In the genomic region with DNA sequence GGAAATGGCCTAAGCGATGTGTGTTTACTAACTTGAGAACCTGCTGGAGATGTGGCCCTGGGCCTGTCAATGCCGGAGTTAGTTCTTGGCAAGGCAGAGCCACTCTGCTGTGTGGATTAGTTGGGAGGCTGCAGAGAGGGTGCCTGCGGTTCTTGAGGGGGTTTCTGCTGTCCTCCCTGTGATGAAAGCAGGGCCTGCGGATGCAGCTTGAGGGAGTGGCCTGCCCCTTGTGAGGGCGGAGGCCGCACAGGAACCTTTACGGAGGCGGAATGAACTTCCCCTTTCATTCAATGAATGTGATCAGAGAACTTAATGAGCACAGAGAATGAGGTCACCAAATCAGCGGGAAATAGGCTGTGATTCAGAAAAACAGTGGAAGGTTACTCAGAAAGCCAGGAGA, we compare ENCODE assay signal across 8 cellular contexts. TPM values are rescaled to one million over a fixed set of nuclear protein-coding genes. Genes with fewer than 3 reads are reported as not detected.
DNase-seq lines count a peak whose midpoint lies in the region; ATAC-seq and TF ChIP-seq lines count a peak whose summit lies in the region.

No MANE protein-coding gene starts in this region.

- TF ChIP-seq CTCF in upper lobe of right lung (IDR thresholded peaks at IDR 0.05) (no peak), SK-N-SH (IDR thresholded peaks at IDR 0.05) (no peak)

- CTCF ChIA-PET in SK-N-SH (lab: Yijun Ruan, JAX), result no interaction called here

- H3K9ac ChIP-seq in SK-N-SH, result no peak overlapping the region

- no peaks in the 10 kb centered on the region for H3K9me2 ChIP-seq in SK-N-SH

- H3K4me2 ChIP-seq in SK-N-SH, result no peak overlapping the region

- H3K27ac ChIP-seq in upper lobe of right lung (no peak overlapping the region), SK-N-SH (ENCODE audit: low read depth in 2 of 2, low read length in 1 of 2) (no peak overlapping the region)

- no peaks in the 10 kb centered on the region for H3K9me3 ChIP-seq in upper lobe of right lung
- no peaks in the 10 kb centered on the region for H3K9me3 ChIP-seq in SK-N-SH

- H3K4me1 ChIP-seq in upper lobe of right lung (no peaks in the 10 kb centered on the region), SK-N-SH (ENCODE audit: control insufficient read depth in 1 of 2, insufficient read depth in 2 of 2, low read depth in 1 of 2, low read length in 1 of 2) (no peaks in the 10 kb centered on the region)

- H3K4me3 ChIP-seq in upper lobe of right lung (no peak overlapping the region), SK-N-SH (ENCODE audit: low read depth in 2 of 2, low read length in 1 of 2) (no peak overlapping the region)

- POLR2A ChIA-PET in SK-N-SH (lab: Yijun Ruan, JAX), result interaction anchor here (0.5 kb wide), 1 partner anchor 9 kb away, joined by 3 read pairs; no protein-coding TSS in a partner anchor

- DNase-seq in ELR (ENCODE audit: low read depth) (peak; percentile 32), iPS-NIHi7 (ENCODE audit: extremely low spot score) (peak; percentile 56), upper lobe of right lung (peak; percentile 70), HuH-7.5 (ENCODE audit: low spot score) (no peak), SK-N-SH (no peak), kidney glomerular epithelial cell (lab: John Stamatoyannopoulos, UW) (no peak)
- DNase-seq in activated CD4-positive, alpha-beta T cell treated with anti-CD3 and anti-CD28 coated beads, Interleukin-2, amount 50 U/mL, for 48 hours, result peak; percentile 52 to 63

- no peak overlapping the region for H2AFZ ChIP-seq in SK-N-SH (ENCODE audit: low read depth)

- H3F3A ChIP-seq in SK-N-SH (replicated peaks; ENCODE audit: insufficient read depth), result no peaks in the 10 kb centered on the region

- no peak for TF ChIP-seq RAD21 in SK-N-SH (IDR thresholded peaks at IDR 0.05; ENCODE audit: low read length)

- no peak for TF ChIP-seq EP300 in SK-N-SH (IDR thresholded peaks at IDR 0.05; ENCODE audit: borderline replicate concordance in 1 of 2, low read depth in 1 of 2, low read length in 1 of 2)

- H3K79me2 ChIP-seq in SK-N-SH (ENCODE audit: insufficient read depth), result no peaks in the 10 kb centered on the region

- intact Hi-C loops in upper lobe of right lung (cut with DNase I), result no loop called here

- H3K27me3 ChIP-seq in upper lobe of right lung (peaks cover 6% of the 10 kb centered on the region), SK-N-SH (ENCODE audit: insufficient read depth) (peaks cover 13% of the 10 kb centered on the region; the same call in 1 of the 2 replicates)

- ATAC-seq in HG02798 (IDR thresholded peaks at IDR 0.05; ENCODE audit: poor library complexity, unreplicated experiment) (peak; percentile 58), upper lobe of right lung (peak; percentile 91)

- H3K36me3 ChIP-seq in upper lobe of right lung (no peaks in the 10 kb centered on the region), SK-N-SH (replicated peaks in 1 of 2; ENCODE audit: control insufficient read depth in 1 of 2, insufficient read depth in 2 of 2, low read length in 1 of 2) (no peaks in the 10 kb centered on the region)

- WGBS in SK-N-SH (ENCODE audit: low lambda C conversion rate), result 61% methylated on average over 9 of the region's 9 CpGs

- H4K20me1 ChIP-seq in SK-N-SH (ENCODE audit: insufficient read depth), result no peaks in the 10 kb centered on the region

TF ChIP-seq in SK-N-SH, 30 proteins besides CTCF, POLR2A, EP300 and RAD21:
- TF ChIP-seq, protein P1, sequence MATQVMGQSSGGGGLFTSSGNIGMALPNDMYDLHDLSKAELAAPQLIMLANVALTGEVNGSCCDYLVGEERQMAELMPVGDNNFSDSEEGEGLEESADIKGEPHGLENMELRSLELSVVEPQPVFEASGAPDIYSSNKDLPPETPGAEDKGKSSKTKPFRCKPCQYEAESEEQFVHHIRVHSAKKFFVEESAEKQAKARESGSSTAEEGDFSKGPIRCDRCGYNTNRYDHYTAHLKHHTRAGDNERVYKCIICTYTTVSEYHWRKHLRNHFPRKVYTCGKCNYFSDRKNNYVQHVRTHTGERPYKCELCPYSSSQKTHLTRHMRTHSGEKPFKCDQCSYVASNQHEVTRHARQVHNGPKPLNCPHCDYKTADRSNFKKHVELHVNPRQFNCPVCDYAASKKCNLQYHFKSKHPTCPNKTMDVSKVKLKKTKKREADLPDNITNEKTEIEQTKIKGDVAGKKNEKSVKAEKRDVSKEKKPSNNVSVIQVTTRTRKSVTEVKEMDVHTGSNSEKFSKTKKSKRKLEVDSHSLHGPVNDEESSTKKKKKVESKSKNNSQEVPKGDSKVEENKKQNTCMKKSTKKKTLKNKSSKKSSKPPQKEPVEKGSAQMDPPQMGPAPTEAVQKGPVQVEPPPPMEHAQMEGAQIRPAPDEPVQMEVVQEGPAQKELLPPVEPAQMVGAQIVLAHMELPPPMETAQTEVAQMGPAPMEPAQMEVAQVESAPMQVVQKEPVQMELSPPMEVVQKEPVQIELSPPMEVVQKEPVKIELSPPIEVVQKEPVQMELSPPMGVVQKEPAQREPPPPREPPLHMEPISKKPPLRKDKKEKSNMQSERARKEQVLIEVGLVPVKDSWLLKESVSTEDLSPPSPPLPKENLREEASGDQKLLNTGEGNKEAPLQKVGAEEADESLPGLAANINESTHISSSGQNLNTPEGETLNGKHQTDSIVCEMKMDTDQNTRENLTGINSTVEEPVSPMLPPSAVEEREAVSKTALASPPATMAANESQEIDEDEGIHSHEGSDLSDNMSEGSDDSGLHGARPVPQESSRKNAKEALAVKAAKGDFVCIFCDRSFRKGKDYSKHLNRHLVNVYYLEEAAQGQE (IDR thresholded peaks at IDR 0.05; ENCODE audit: low read depth, low read length), result no peak
- TF ChIP-seq EZH2phosphoT487 (IDR thresholded peaks at IDR 0.05; ENCODE audit: borderline replicate concordance, low read depth), result no peak
- TF ChIP-seq FOSL2 (IDR thresholded peaks at IDR 0.05; ENCODE audit: borderline replicate concordance, low read depth), result no peak
- TF ChIP-seq GATA2 (CRISPR knock-in tag; IDR thresholded peaks at IDR 0.05), result no peak
- TF ChIP-seq TCF12 (IDR thresholded peaks at IDR 0.05), result no peak
- TF ChIP-seq CHD2 (IDR thresholded peaks at IDR 0.05; ENCODE audit: low read length, partially characterized antibody), result no peak
- TF ChIP-seq TEAD4 (IDR thresholded peaks at IDR 0.05; ENCODE audit: borderline replicate concordance, insufficient read depth), result no peak
- TF ChIP-seq, protein P2, sequence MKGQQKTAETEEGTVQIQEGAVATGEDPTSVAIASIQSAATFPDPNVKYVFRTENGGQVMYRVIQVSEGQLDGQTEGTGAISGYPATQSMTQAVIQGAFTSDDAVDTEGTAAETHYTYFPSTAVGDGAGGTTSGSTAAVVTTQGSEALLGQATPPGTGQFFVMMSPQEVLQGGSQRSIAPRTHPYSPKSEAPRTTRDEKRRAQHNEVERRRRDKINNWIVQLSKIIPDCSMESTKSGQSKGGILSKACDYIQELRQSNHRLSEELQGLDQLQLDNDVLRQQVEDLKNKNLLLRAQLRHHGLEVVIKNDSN (IDR thresholded peaks at IDR 0.05; ENCODE audit: borderline replicate concordance, low read depth), result no peak
- TF ChIP-seq IRF3 (IDR thresholded peaks at IDR 0.05; ENCODE audit: low read depth, low read length), result no peak
- no peak for TF ChIP-seq FOXM1 (IDR thresholded peaks at IDR 0.05; ENCODE audit: low read depth)
- TF ChIP-seq SIN3A (IDR thresholded peaks at IDR 0.05; ENCODE audit: borderline replicate concordance, low read depth, low read length), result no peak
- no peak for TF ChIP-seq USF2 (IDR thresholded peaks at IDR 0.05; ENCODE audit: borderline replicate concordance, low read depth, low read length)
- TF ChIP-seq MXI1 (IDR thresholded peaks at IDR 0.05; ENCODE audit: low read depth, low read length), result no peak
- no peak for TF ChIP-seq POLR2AphosphoS5 (IDR thresholded peaks at IDR 0.05; ENCODE audit: low read depth, low read length)
- no peak for TF ChIP-seq ZBTB33 (IDR thresholded peaks at IDR 0.05; ENCODE audit: borderline replicate concordance, low read depth)

RNA-seq across cellular contexts. Expression of gene VWA3B, which starts 47.2 kb away (rescaled TPM):
- 0.17 TPM for total RNA-seq in upper lobe of right lung
- not detected in 2 replicates for polyA plus RNA-seq in SK-N-SH (2012; rRNA removed)
- polyA plus RNA-seq in SK-N-SH (2012; cell fraction: cytosol; rRNA removed), result not detected in 2 replicates
- not detected in 2 replicates for polyA plus RNA-seq in SK-N-SH (2012; cell fraction: nucleus; rRNA removed)

Comparison
In these comparisons a context has a peak if more than half of its experiments do, and no peak if none do; other contexts are left out.
1. DNase-seq: peak in ELR (single experiment), activated CD4-positive, alpha-beta T cell treated with anti-CD3 and anti-CD28 coated beads, Interleukin-2, amount 50 U/mL, for 48 hours (2 of 2), iPS-NIHi7 (single experiment) and upper lobe of right lung (single experiment); none in HuH-7.5 (single experiment), SK-N-SH (single experiment) and kidney glomerular epithelial cell (single experiment).